In the genomic region with DNA sequence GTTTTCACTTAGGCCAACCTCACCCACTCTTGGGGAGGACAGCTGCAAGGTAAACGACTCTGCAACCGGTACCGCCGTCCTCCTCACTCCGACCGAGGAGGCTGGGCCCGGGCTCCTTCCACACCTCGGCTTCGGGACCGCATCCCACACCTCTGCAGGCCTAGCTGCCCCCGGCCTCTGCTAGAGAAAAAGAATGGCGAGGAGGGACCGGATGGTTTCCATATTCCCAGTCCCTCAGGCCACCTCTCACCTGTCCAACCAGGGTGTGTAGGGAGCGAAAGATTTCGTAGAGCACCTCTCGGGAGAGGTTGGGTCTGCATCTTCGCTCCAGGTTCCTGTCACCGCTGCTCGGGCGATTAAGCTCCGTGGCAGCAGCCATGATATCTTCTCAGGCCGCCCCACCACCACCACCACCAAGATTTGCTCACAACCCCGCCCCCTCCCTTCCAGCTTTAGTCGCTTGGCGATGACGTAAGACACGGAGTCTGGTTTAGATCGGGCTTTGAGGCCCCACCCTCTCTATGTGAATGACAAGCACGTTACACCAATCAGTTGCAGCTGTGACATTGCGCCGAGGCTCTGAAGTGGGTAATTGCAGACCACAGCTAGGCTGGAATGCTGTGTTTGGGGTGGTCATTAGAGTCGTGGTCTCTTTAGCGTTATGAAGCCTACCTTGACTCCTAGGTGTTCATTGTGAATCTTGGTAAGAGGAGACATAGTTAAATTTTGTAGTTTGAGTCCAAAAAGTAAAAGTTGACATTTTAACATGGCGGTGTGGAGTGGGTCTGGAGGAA, we compare ENCODE assay signal across 1 cellular context.
TF ChIP-seq lines count a peak whose summit lies in the region.

A gene with protein sequence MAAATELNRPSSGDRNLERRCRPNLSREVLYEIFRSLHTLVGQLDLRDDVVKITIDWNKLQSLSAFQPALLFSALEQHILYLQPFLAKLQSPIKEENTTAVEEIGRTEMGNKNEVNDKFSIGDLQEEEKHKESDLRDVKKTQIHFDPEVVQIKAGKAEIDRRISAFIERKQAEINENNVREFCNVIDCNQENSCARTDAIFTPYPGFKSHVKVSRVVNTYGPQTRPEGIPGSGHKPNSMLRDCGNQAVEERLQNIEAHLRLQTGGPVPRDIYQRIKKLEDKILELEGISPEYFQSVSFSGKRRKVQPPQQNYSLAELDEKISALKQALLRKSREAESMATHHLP (minus strand): TSS at position 428 of the 794 bp plus-strand sequence. CDS start 49 bp downstream, at position 379.

TF ChIP-seq in K562, 482 proteins besides CTCF, POLR2A, EP300 and RAD21 (continued from another document and continues in another):
- TF ChIP-seq ATF2 (CRISPR knock-in tag; IDR thresholded peaks at IDR 0.05) (no peak), ZNF507 (tag; conservative IDR thresholded peaks at IDR 0.05) (no peak), TFAM (CRISPR knock-in tag; conservative IDR thresholded peaks at IDR 0.05) (no peak), PPARD (CRISPR knock-in tag; IDR thresholded peaks at IDR 0.05) (no peak), TSC22D4 (tag; IDR thresholded peaks at IDR 0.05) (no peak), RBFOX2 (IDR thresholded peaks at IDR 0.05; ENCODE audit: low read depth, low read length) (peak; percentile 67), ZNF445 (CRISPR knock-in tag; IDR thresholded peaks at IDR 0.05; ENCODE audit: low read depth) (no peak), POLR2AphosphoS2 (IDR thresholded peaks at IDR 0.05; ENCODE audit: low read length) (no peak), TBP (optimal IDR thresholded peaks at IDR 0.05; ENCODE audit: low read depth, low read length) (peak; percentile 70), ZBTB11 (CRISPR knock-in tag; IDR thresholded peaks at IDR 0.05) (no peak), NONO (IDR thresholded peaks at IDR 0.05; ENCODE audit: low read depth in 2 of 2, low read length in 1 of 2) (no peak), MCM2 (IDR thresholded peaks at IDR 0.05; ENCODE audit: low read depth) (no peak), ZEB2 (IDR thresholded peaks at IDR 0.05) (no peak), ZC3H11A (IDR thresholded peaks at IDR 0.05; ENCODE audit: low read depth, low read length) (no peak), SMAD2 (IDR thresholded peaks at IDR 0.05; ENCODE audit: low read depth, low read length) (no peak), STAT6 (CRISPR knock-in tag; IDR thresholded peaks at IDR 0.05) (no peak), ZNF175 (CRISPR knock-in tag; IDR thresholded peaks at IDR 0.05; ENCODE audit: low read depth) (no peak; the same call in 1 of the 2 replicates), JUNB (CRISPR knock-in tag; conservative IDR thresholded peaks at IDR 0.05) (no peak), GATAD2B (IDR thresholded peaks at IDR 0.05; ENCODE audit: borderline replicate concordance) (no peak), ZFP36 (IDR thresholded peaks at IDR 0.05; ENCODE audit: low read depth, low read length, partially characterized antibody) (no peak), RCOR1 (IDR thresholded peaks at IDR 0.05; ENCODE audit: borderline replicate concordance in 1 of 2, low read depth in 2 of 2, low read length in 2 of 2) (peak in 1 of 2 experiments; percentile 27; a peak in 1 of 4 replicates), SAFB2 (IDR thresholded peaks at IDR 0.05; ENCODE audit: borderline replicate concordance, low read depth, low read length, severe bottlenecking) (no peak), SRSF7 (optimal IDR thresholded peaks at IDR 0.05; ENCODE audit: low read depth, low read length) (no peak), KLF10 (CRISPR knock-in tag; IDR thresholded peaks at IDR 0.05) (no peak), MTA3 (IDR thresholded peaks at IDR 0.05; ENCODE audit: borderline replicate concordance) (no peak), ZNF212 (CRISPR knock-in tag; IDR thresholded peaks at IDR 0.05) (no peak), TRIM28 (IDR thresholded peaks at IDR 0.05) (no peak), RBM14 (IDR thresholded peaks at IDR 0.05; ENCODE audit: borderline replicate concordance, insufficient read depth, low read depth, low read length) (no peak), TAF1 (IDR thresholded peaks at IDR 0.05; ENCODE audit: control insufficient read depth, extremely low read depth, insufficient read depth, low read length, severe bottlenecking) (peak; percentile 48), RUNX1 (IDR thresholded peaks at IDR 0.05; ENCODE audit: low read depth) (no peak), HDAC1 (IDR thresholded peaks at IDR 0.05) (peak in 1 of 2 experiments; percentile 39; a peak in 1 of 4 replicates), CTBP1 (IDR thresholded peaks at IDR 0.05; ENCODE audit: borderline replicate concordance) (no peak), CBX3 (IDR thresholded peaks at IDR 0.05; ENCODE audit: borderline replicate concordance in 1 of 2, low read length in 2 of 2) (peak in 1 of 2 experiments; percentile 57; a peak in 2 of 3 replicates), BMI1 (IDR thresholded peaks at IDR 0.05; ENCODE audit: low read length) (no peak), NUFIP1 (IDR thresholded peaks at IDR 0.05; ENCODE audit: partially characterized antibody) (no peak)
- TF ChIP-seq, protein P1, sequence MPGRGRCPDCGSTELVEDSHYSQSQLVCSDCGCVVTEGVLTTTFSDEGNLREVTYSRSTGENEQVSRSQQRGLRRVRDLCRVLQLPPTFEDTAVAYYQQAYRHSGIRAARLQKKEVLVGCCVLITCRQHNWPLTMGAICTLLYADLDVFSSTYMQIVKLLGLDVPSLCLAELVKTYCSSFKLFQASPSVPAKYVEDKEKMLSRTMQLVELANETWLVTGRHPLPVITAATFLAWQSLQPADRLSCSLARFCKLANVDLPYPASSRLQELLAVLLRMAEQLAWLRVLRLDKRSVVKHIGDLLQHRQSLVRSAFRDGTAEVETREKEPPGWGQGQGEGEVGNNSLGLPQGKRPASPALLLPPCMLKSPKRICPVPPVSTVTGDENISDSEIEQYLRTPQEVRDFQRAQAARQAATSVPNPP (IDR thresholded peaks at IDR 0.05; ENCODE audit: borderline replicate concordance, insufficient read depth, insufficient read length): no peak
- TF ChIP-seq, protein P2, sequence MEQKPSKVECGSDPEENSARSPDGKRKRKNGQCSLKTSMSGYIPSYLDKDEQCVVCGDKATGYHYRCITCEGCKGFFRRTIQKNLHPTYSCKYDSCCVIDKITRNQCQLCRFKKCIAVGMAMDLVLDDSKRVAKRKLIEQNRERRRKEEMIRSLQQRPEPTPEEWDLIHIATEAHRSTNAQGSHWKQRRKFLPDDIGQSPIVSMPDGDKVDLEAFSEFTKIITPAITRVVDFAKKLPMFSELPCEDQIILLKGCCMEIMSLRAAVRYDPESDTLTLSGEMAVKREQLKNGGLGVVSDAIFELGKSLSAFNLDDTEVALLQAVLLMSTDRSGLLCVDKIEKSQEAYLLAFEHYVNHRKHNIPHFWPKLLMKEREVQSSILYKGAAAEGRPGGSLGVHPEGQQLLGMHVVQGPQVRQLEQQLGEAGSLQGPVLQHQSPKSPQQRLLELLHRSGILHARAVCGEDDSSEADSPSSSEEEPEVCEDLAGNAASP (IDR thresholded peaks at IDR 0.05): no peak
- TF ChIP-seq, protein P3, sequence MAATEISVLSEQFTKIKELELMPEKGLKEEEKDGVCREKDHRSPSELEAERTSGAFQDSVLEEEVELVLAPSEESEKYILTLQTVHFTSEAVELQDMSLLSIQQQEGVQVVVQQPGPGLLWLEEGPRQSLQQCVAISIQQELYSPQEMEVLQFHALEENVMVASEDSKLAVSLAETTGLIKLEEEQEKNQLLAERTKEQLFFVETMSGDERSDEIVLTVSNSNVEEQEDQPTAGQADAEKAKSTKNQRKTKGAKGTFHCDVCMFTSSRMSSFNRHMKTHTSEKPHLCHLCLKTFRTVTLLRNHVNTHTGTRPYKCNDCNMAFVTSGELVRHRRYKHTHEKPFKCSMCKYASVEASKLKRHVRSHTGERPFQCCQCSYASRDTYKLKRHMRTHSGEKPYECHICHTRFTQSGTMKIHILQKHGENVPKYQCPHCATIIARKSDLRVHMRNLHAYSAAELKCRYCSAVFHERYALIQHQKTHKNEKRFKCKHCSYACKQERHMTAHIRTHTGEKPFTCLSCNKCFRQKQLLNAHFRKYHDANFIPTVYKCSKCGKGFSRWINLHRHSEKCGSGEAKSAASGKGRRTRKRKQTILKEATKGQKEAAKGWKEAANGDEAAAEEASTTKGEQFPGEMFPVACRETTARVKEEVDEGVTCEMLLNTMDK (IDR thresholded peaks at IDR 0.05; ENCODE audit: borderline replicate concordance, insufficient read depth, low read depth, low read length, poor library complexity, severe bottlenecking): no peak
- TF ChIP-seq, protein P4, sequence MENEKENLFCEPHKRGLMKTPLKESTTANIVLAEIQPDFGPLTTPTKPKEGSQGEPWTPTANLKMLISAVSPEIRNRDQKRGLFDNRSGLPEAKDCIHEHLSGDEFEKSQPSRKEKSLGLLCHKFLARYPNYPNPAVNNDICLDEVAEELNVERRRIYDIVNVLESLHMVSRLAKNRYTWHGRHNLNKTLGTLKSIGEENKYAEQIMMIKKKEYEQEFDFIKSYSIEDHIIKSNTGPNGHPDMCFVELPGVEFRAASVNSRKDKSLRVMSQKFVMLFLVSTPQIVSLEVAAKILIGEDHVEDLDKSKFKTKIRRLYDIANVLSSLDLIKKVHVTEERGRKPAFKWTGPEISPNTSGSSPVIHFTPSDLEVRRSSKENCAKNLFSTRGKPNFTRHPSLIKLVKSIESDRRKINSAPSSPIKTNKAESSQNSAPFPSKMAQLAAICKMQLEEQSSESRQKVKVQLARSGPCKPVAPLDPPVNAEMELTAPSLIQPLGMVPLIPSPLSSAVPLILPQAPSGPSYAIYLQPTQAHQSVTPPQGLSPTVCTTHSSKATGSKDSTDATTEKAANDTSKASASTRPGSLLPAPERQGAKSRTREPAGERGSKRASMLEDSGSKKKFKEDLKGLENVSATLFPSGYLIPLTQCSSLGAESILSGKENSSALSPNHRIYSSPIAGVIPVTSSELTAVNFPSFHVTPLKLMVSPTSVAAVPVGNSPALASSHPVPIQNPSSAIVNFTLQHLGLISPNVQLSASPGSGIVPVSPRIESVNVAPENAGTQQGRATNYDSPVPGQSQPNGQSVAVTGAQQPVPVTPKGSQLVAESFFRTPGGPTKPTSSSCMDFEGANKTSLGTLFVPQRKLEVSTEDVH (IDR thresholded peaks at IDR 0.05; ENCODE audit: low read depth, partially characterized antibody): peak; percentile 32
- TF ChIP-seq, protein P5, sequence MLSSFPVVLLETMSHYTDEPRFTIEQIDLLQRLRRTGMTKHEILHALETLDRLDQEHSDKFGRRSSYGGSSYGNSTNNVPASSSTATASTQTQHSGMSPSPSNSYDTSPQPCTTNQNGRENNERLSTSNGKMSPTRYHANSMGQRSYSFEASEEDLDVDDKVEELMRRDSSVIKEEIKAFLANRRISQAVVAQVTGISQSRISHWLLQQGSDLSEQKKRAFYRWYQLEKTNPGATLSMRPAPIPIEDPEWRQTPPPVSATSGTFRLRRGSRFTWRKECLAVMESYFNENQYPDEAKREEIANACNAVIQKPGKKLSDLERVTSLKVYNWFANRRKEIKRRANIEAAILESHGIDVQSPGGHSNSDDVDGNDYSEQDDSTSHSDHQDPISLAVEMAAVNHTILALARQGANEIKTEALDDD (IDR thresholded peaks at IDR 0.05): no peak
